Comparison of ENCODE assay signal across 7 cellular contexts in the genomic region with DNA sequence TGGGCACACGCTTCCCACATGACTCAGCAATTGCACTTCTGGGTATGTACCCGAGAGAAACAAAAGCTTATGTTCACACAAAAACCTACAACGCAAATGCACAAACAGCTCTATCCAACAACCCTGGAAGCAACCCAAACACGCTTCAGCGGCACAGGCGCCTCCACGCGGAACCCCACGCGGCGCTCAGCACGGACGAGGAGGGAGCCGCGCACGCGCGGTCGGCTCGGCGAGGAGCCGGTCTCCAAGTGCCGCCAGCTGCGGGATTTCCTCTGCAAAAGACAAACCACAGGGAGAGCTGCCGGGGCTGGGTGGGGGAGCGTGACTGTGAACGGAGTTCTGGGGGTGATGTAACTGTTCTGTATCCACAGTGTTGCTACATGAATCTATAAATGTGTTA.
DNase-seq lines count a peak whose midpoint lies in the region; ATAC-seq, FAIRE-seq and TF ChIP-seq lines count a peak whose summit lies in the region.
"Not testable (repeated sequence)": the region's sequence is repeated elsewhere in the genome, so short reads cannot be mapped to it uniquely, and the experiment has no call there.

No MANE protein-coding gene starts in this region.

- not testable (repeated sequence) for H3K36me3 ChIP-seq in RWPE2 (ENCODE audit: low read depth); adrenal gland (replicated peaks in 1 of 2); pancreas

- intact Hi-C loops in activated CD4-positive, alpha-beta memory T cell treated with anti-CD3 and anti-CD28 coated beads for 36 hours (cut with micrococcal nuclease); activated T-helper 1 cell treated with anti-CD3 and anti-CD28 coated beads, Interleukin-12 subunit alpha, Interleukin-12 subunit beta, Interleukin-2, Interleukin-4 antibody, amounts not matched to agents 30 ng/mL and 10 ng/mL and 1 ng/mL, durations not matched to agents 14 hours and 24 hours and 36 hours (cut with micrococcal nuclease); adrenal gland (cut with DNase I); cardiac septum (cut with DNase I); pancreas (cut with DNase I): not testable (repeated sequence)

- ATAC-seq in RWPE2 (ENCODE audit: low read depth); pancreas: not testable (repeated sequence)

- POLR2A ChIA-PET in activated CD4-positive, alpha-beta memory T cell treated with anti-CD3 and anti-CD28 coated beads for 36 hours (lab: Charles Lee): not testable (repeated sequence)

- H3K27me3 Mint-ChIP-seq in activated CD4-positive, alpha-beta memory T cell treated with anti-CD3 and anti-CD28 coated beads for 36 hours; activated T-helper 1 cell treated with anti-CD3 and anti-CD28 coated beads, Interleukin-12 subunit alpha, Interleukin-12 subunit beta, Interleukin-2, Interleukin-4 antibody, amounts not matched to agents 30 ng/mL and 10 ng/mL and 1 ng/mL, durations not matched to agents 14 hours and 24 hours and 36 hours (ENCODE audit: insufficient read depth): not testable (repeated sequence)

- H3K36me3 Mint-ChIP-seq in activated CD4-positive, alpha-beta memory T cell treated with anti-CD3 and anti-CD28 coated beads for 36 hours; activated T-helper 1 cell treated with anti-CD3 and anti-CD28 coated beads, Interleukin-12 subunit alpha, Interleukin-12 subunit beta, Interleukin-2, Interleukin-4 antibody, amounts not matched to agents 30 ng/mL and 10 ng/mL and 1 ng/mL, durations not matched to agents 14 hours and 24 hours and 36 hours (ENCODE audit: low read depth): not testable (repeated sequence)

- H3K4me3 ChIP-seq in RWPE2 (ENCODE audit: severe bottlenecking): peak overlapping the region; percentile 27
- H3K4me3 ChIP-seq in adrenal gland, pancreas: not testable (repeated sequence)

- not testable (repeated sequence) for H3K27ac Mint-ChIP-seq in activated CD4-positive, alpha-beta memory T cell treated with anti-CD3 and anti-CD28 coated beads for 36 hours; activated T-helper 1 cell treated with anti-CD3 and anti-CD28 coated beads, Interleukin-12 subunit alpha, Interleukin-12 subunit beta, Interleukin-2, Interleukin-4 antibody, amounts not matched to agents 30 ng/mL and 10 ng/mL and 1 ng/mL, durations not matched to agents 14 hours and 24 hours and 36 hours

- 47 to 84% (median 55%) methylated on average over 16 to 22 of the region's 27 CpGs; no CpG with 5 or more reads in 1 of the 4 donors for WGBS in adrenal gland, 4 donors
- 26 to 38% methylated on average over 12 to 18 of the region's 27 CpGs for WGBS in pancreas, 2 donors

- CTCF ChIA-PET in activated CD4-positive, alpha-beta memory T cell treated with anti-CD3 and anti-CD28 coated beads for 36 hours (lab: Charles Lee): not testable (repeated sequence)

- not testable (repeated sequence) for H3K4me1 Mint-ChIP-seq in activated CD4-positive, alpha-beta memory T cell treated with anti-CD3 and anti-CD28 coated beads for 36 hours (ENCODE audit: low read depth); activated T-helper 1 cell treated with anti-CD3 and anti-CD28 coated beads, Interleukin-12 subunit alpha, Interleukin-12 subunit beta, Interleukin-2, Interleukin-4 antibody, amounts not matched to agents 30 ng/mL and 10 ng/mL and 1 ng/mL, durations not matched to agents 14 hours and 24 hours and 36 hours (ENCODE audit: low read depth)

- not testable (repeated sequence) for H3K27ac ChIP-seq in RWPE2 (ENCODE audit: poor library complexity, severe bottlenecking); adrenal gland; pancreas

- not testable (repeated sequence) for H3K27me3 ChIP-seq in RWPE2 (ENCODE audit: insufficient read depth, poor library complexity, severe bottlenecking); adrenal gland; pancreas

- H3K4me3 Mint-ChIP-seq in activated CD4-positive, alpha-beta memory T cell treated with anti-CD3 and anti-CD28 coated beads for 36 hours: peak overlapping the region; percentile 20
- not testable (repeated sequence) for H3K4me3 Mint-ChIP-seq in activated T-helper 1 cell treated with anti-CD3 and anti-CD28 coated beads, Interleukin-12 subunit alpha, Interleukin-12 subunit beta, Interleukin-2, Interleukin-4 antibody, amounts not matched to agents 30 ng/mL and 10 ng/mL and 1 ng/mL, durations not matched to agents 14 hours and 24 hours and 36 hours

- not testable (repeated sequence) for TF ChIP-seq POLR2A in adrenal gland (IDR thresholded peaks at IDR 0.05)

- DNase-seq in RWPE2 (ENCODE audit: low spot score) (peak; percentile 61), adrenal gland (peak in 4 of 7 donors; percentile 0 to 21 (median 13)), cardiac septum (ENCODE audit: low spot score) (peak; percentile 73), pancreas (peak in 4 of 6 donors; percentile 6 to 32 (median 13))
- peak; percentile 47 for DNase-seq in activated CD4-positive, alpha-beta memory T cell treated with anti-CD3 and anti-CD28 coated beads for 36 hours
- DNase-seq in activated T-helper 1 cell treated with anti-CD3 and anti-CD28 coated beads, Interleukin-12 subunit alpha, Interleukin-12 subunit beta, Interleukin-2, Interleukin-4 antibody, amounts not matched to agents 30 ng/mL and 10 ng/mL and 1 ng/mL, durations not matched to agents 14 hours and 24 hours and 36 hours (ENCODE audit: low spot score): peak; percentile 21
- peak in 2 of 3 donors; percentile 1 to 8 for DNase-seq in stimulated activated CD4-positive, alpha-beta T cell treated with anti-CD3 and anti-CD28 coated beads, TNF-alpha, amount 100 ng/mL, for 48 hours (ENCODE audit: low read depth in 3 of 3)

- not testable (repeated sequence) for TF ChIP-seq CTCF in RWPE2 (IDR thresholded peaks at IDR 0.05; ENCODE audit: poor library complexity, severe bottlenecking); adrenal gland (IDR thresholded peaks at IDR 0.05); pancreas (IDR thresholded peaks at IDR 0.05)

- not testable (repeated sequence) for H3K9me3 ChIP-seq in RWPE2 (ENCODE audit: severe bottlenecking); adrenal gland (replicated peaks in 1 of 3); pancreas

- not testable (repeated sequence) for H3K9me3 Mint-ChIP-seq in activated CD4-positive, alpha-beta memory T cell treated with anti-CD3 and anti-CD28 coated beads for 36 hours; activated T-helper 1 cell treated with anti-CD3 and anti-CD28 coated beads, Interleukin-12 subunit alpha, Interleukin-12 subunit beta, Interleukin-2, Interleukin-4 antibody, amounts not matched to agents 30 ng/mL and 10 ng/mL and 1 ng/mL, durations not matched to agents 14 hours and 24 hours and 36 hours

- FAIRE-seq in pancreas (lab: Jason Lieb, UNC): not testable (repeated sequence)

- H3K4me1 ChIP-seq in RWPE2 (ENCODE audit: insufficient read depth, poor library complexity, severe bottlenecking); adrenal gland (replicated peaks in 1 of 2); pancreas: not testable (repeated sequence)

Comparison
In these comparisons a context has a peak if more than half of its experiments do, and no peak if none do; other contexts are left out.
1. DNase-seq: peak in every context shown above with its lines; median percentile 73 in cardiac septum; 61 in RWPE2; 47 in activated CD4-positive, alpha-beta memory T cell treated with anti-CD3 and anti-CD28 coated beads for 36 hours; 21 in activated T-helper 1 cell treated with anti-CD3 and anti-CD28 coated beads, Interleukin-12 subunit alpha, Interleukin-12 subunit beta, Interleukin-2, Interleukin-4 antibody, amounts not matched to agents 30 ng/mL and 10 ng/mL and 1 ng/mL, durations not matched to agents 14 hours and 24 hours and 36 hours; 13 in adrenal gland; 13 in pancreas; 4 in stimulated activated CD4-positive, alpha-beta T cell treated with anti-CD3 and anti-CD28 coated beads, TNF-alpha, amount 100 ng/mL, for 48 hours.